In genomic region chr18:46917108-46917807, GRCh38 we compare ENCODE assay signal across 1 cellular context.
TF ChIP-seq lines count a peak whose summit lies in the region.

Gene KATNAL2, plus strand, starts transcription at chr18:46917602. Its CDS starts 29,271 bp downstream, at chr18:46946873.
Gene PIAS2, minus strand, starts transcription at chr18:46917507. Its CDS starts 162 bp downstream, at chr18:46917345.

TF ChIP-seq in SK-N-SH treated with all-trans-retinoic acid at 6 μM for 48 hours, 23 proteins besides CTCF, POLR2A, EP300 and RAD21 (continued from another document):
- TF ChIP-seq TOX (CRISPR knock-in tag; IDR thresholded peaks at IDR 0.05; ENCODE audit: borderline replicate concordance) (no peak), ZNF8 (CRISPR knock-in tag; IDR thresholded peaks at IDR 0.05) (no peak), TSHZ2 (CRISPR knock-in tag; IDR thresholded peaks at IDR 0.05) (no peak), POU6F1 (CRISPR knock-in tag; IDR thresholded peaks at IDR 0.05; ENCODE audit: borderline replicate concordance, low read depth) (no peak), ARNTL (CRISPR knock-in tag; IDR thresholded peaks at IDR 0.05; ENCODE audit: borderline replicate concordance, low read depth) (no peak), BACH2 (CRISPR knock-in tag; IDR thresholded peaks at IDR 0.05; ENCODE audit: borderline replicate concordance) (no peak), CREB5 (CRISPR knock-in tag; IDR thresholded peaks at IDR 0.05; ENCODE audit: low read depth) (no peak), ZC3H10 (CRISPR knock-in tag; IDR thresholded peaks at IDR 0.05) (no peak), ZNF70 (CRISPR knock-in tag; IDR thresholded peaks at IDR 0.05) (no peak), PATZ1 (CRISPR knock-in tag; IDR thresholded peaks at IDR 0.05; ENCODE audit: borderline replicate concordance) (no peak), ISL1 (CRISPR knock-in tag; IDR thresholded peaks at IDR 0.05) (no peak)
TF ChIP-seq in SK-N-SH treated with all-trans-retinoic acid at 6 μM for 48 hours: peak in this region for 0.
